Comparison of ENCODE assay signal across 31 cellular contexts in the genomic region with DNA sequence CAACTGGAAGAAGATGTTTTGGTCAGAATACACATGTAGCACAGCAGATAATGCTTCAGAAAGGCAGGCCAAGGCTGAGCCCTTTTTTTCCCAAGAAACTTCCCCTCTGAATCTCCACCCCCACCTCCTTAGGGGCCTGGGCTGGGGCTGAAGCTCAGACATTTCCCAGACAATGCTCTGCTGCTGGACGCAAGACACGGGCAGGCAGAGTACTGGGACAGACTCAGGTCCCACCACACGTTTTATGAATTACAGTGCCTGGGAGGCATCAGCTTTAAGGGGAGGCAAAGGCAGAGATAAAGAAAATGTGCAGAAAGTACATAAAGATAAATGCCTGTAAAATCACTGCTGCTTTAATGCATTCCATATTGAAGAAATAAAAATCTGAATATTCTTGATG.
DNase-seq lines count a peak whose midpoint lies in the region; ATAC-seq, FAIRE-seq and TF ChIP-seq lines count a peak whose summit lies in the region.
"Had no signal": no experiment of that assay in that cellular context is flagged by ENCODE, and none has a peak within 500 bp of the region (broad histone marks: within the 10 kb centered on the region; RNA-seq: fewer than 3 reads in every experiment).

No MANE protein-coding gene starts in this region.

- no peak overlapping the region for H3K9ac ChIP-seq in mesenchymal stem cell (ENCODE audit: low read length)

- peaks cover 0 to under 1% (median 0%) of the 10 kb centered on the region in 9 donors for H3K27me3 ChIP-seq in heart left ventricle
- H3K27me3 ChIP-seq in mesenchymal stem cell (ENCODE audit: control insufficient read depth in 1 of 2, insufficient read depth in 1 of 2, low read length in 2 of 2), result no peaks in the 10 kb centered on the region
- no peaks in the 10 kb centered on the region for H3K27me3 ChIP-seq in pancreas
- H3K27me3 ChIP-seq: BE2C had no signal

- WGBS in heart left ventricle, 4 donors, result 32 to 59% (median 39%) methylated on average over 3 of the region's 3 CpGs
- 28% methylated on average over 2 of the region's 3 CpGs for WGBS in mesenchymal stem cell
- 55 to 66% methylated on average over 3 of the region's 3 CpGs for WGBS in pancreas, 2 donors

- no peak for TF ChIP-seq POLR2A in heart left ventricle (IDR thresholded peaks at IDR 0.05)

- intact Hi-C loops in Right ventricle myocardium inferior (cut with DNase I), result no loop called here
- intact Hi-C loops in heart left ventricle (cut with DNase I), result no loop called here
- intact Hi-C loops in pancreas (cut with DNase I), result no loop called here

- ATAC-seq in Right ventricle myocardium inferior, result peak; percentile 52
- no peak for ATAC-seq in heart left ventricle
- no peak for ATAC-seq in SK-N-SH treated with all-trans-retinoic acid at 6 μM for 48 hours
- ATAC-seq in pancreas, result no peak
- ATAC-seq: K562, PC-3 had no signal

- H3K27ac ChIP-seq in heart left ventricle, result no peak overlapping the region
- H3K27ac ChIP-seq in mesenchymal stem cell (ENCODE audit: low read length, poor library complexity, severe bottlenecking), result no peak overlapping the region
- no peak overlapping the region for H3K27ac ChIP-seq in pancreas
- H3K27ac ChIP-seq: 22Rv1 had no signal

- H3K4me2 ChIP-seq in mesenchymal stem cell (ENCODE audit: low read length, poor library complexity, severe bottlenecking), result no peak overlapping the region

- DNase-seq in Right ventricle myocardium inferior (ENCODE audit: missing footprints), result no peak
- DNase-seq in heart left ventricle, result no peak
- no peak for DNase-seq in mesenchymal stem cell
- DNase-seq in retina, result peak; percentile 16
- no peak for DNase-seq in immature natural killer cell
- no peak for DNase-seq in NCI-H2196 (lab: John Stamatoyannopoulos, UW; ENCODE audit: unreplicated experiment)
- DNase-seq in pancreas, result no peak
- DNase-seq: BE2C; CD8-positive, alpha-beta memory T cell; DMS 273 treated with DMSO at 0.1 percent for 48 hours; DMS79; EL; GF-D8; Kasumi-1; NCI-H1105; NCI-H1436 treated with DMSO at 0.1 percent for 48 hours; NCI-H1930; NCI-H2107; NCI-H446; NCI-H524 treated with DMSO at 0.1 percent for 48 hours; NCI-H774; NK-92 treated with Interleukin-12 subunit alpha and Interleukin-12 subunit beta, amount 100 ng/mL, for 24 hours; PC-3 had no signal

- no peak overlapping the region for H3K4ac ChIP-seq in mesenchymal stem cell (ENCODE audit: low read depth in 1 of 2, low read length in 2 of 2)

- H3K27ac Mint-ChIP-seq in immature natural killer cell, result no peak overlapping the region
- H3K27ac Mint-ChIP-seq: CD14-positive monocyte; CD8-positive, alpha-beta memory T cell had no signal

- no peaks in the 10 kb centered on the region for H3K36me3 ChIP-seq in heart left ventricle
- no peaks in the 10 kb centered on the region for H3K36me3 ChIP-seq in mesenchymal stem cell (ENCODE audit: control insufficient read depth in 1 of 2, insufficient read depth in 2 of 2, low read depth in 1 of 2, low read length in 2 of 2)
- no peaks in the 10 kb centered on the region for H3K36me3 ChIP-seq in pancreas
- H3K36me3 ChIP-seq: BE2C had no signal

- no peak overlapping the region for H2BK5ac ChIP-seq in mesenchymal stem cell (ENCODE audit: low read depth, low read length, poor library complexity, severe bottlenecking)

- H3K18ac ChIP-seq in mesenchymal stem cell (ENCODE audit: low read depth in 1 of 2, low read length in 2 of 2), result no peak overlapping the region

- H3K79me1 ChIP-seq in mesenchymal stem cell (replicated peaks; ENCODE audit: low read length, poor library complexity, severe bottlenecking), result no peaks in the 10 kb centered on the region

- no peak overlapping the region for H3K4me3 Mint-ChIP-seq in immature natural killer cell
- H3K4me3 Mint-ChIP-seq: CD14-positive monocyte; CD8-positive, alpha-beta memory T cell had no signal

- no peak overlapping the region for H3K4me3 ChIP-seq in heart left ventricle
- H3K4me3 ChIP-seq in mesenchymal stem cell (ENCODE audit: insufficient read depth in 1 of 2, low read depth in 1 of 2, low read length in 2 of 2), result no peak overlapping the region
- no peak overlapping the region for H3K4me3 ChIP-seq in pancreas
- H3K4me3 ChIP-seq: K562 had no signal

- no peak overlapping the region for H4K91ac ChIP-seq in mesenchymal stem cell (ENCODE audit: low read length)

- H2AFZ ChIP-seq in mesenchymal stem cell (ENCODE audit: low read depth, low read length), result no peak overlapping the region

- no peaks in the 10 kb centered on the region for H3K9me3 ChIP-seq in heart left ventricle
- no peaks in the 10 kb centered on the region for H3K9me3 ChIP-seq in mesenchymal stem cell (ENCODE audit: control insufficient read depth, low read length)
- no peaks in the 10 kb centered on the region for H3K9me3 ChIP-seq in pancreas
- H3K9me3 ChIP-seq: BE2C had no signal

- H2BK15ac ChIP-seq in mesenchymal stem cell (ENCODE audit: low read depth, poor library complexity, severe bottlenecking), result no peak overlapping the region

- no peaks in the 10 kb centered on the region for H3K36me3 Mint-ChIP-seq in immature natural killer cell
- H3K36me3 Mint-ChIP-seq: CD14-positive monocyte; CD8-positive, alpha-beta memory T cell had no signal

- no peak for TF ChIP-seq CTCF in heart left ventricle (IDR thresholded peaks at IDR 0.05)
- no peak for TF ChIP-seq CTCF in pancreas (IDR thresholded peaks at IDR 0.05)

- H3K4me1 ChIP-seq in heart left ventricle (peaks cover 0 to 6% (median 0%) of the 10 kb centered on the region in 12 donors), mesenchymal stem cell (ENCODE audit: control insufficient read depth, insufficient read depth, low read depth, low read length) (no peaks in the 10 kb centered on the region), pancreas (no peaks in the 10 kb centered on the region)
- H3K4me1 ChIP-seq: BE2C had no signal

- no peak overlapping the region for H3K23ac ChIP-seq in mesenchymal stem cell (ENCODE audit: low read length in 2 of 2)

- no peak overlapping the region for H3K14ac ChIP-seq in mesenchymal stem cell (ENCODE audit: low read length in 2 of 2)

- no peaks in the 10 kb centered on the region for H3K27me3 Mint-ChIP-seq in immature natural killer cell (ENCODE audit: low read depth in 3 of 3)

- peak overlapping the region; percentile 7 for H4K8ac ChIP-seq in mesenchymal stem cell (ENCODE audit: low read length)

- no peak for FAIRE-seq in pancreas (lab: Jason Lieb, UNC)
- FAIRE-seq: GM12892, GM19239, H54, HTR-8/SVneo, K562 had no signal

- peaks cover 0 to 5% (median 0%) of the 10 kb centered on the region in 6 donors for H3K9me3 Mint-ChIP-seq in immature natural killer cell
- H3K9me3 Mint-ChIP-seq: CD14-positive monocyte had no signal

- no peaks in the 10 kb centered on the region for H3K4me1 Mint-ChIP-seq in immature natural killer cell
- H3K4me1 Mint-ChIP-seq: CD14-positive monocyte; CD8-positive, alpha-beta memory T cell had no signal

- no peak overlapping the region for H2BK12ac ChIP-seq in mesenchymal stem cell (ENCODE audit: low read length in 2 of 2)

- no peak overlapping the region for H2AK5ac ChIP-seq in mesenchymal stem cell (ENCODE audit: low read length, severe bottlenecking)

- H2BK120ac ChIP-seq in mesenchymal stem cell (ENCODE audit: low read depth, low read length), result no peak overlapping the region

TF ChIP-seq in SK-N-SH treated with all-trans-retinoic acid at 6 μM for 48 hours, 23 proteins besides CTCF, POLR2A, EP300 and RAD21:
- TF ChIP-seq TCF4 (CRISPR knock-in tag; IDR thresholded peaks at IDR 0.05; ENCODE audit: borderline replicate concordance), result peak; percentile 76
- no peak for TF ChIP-seq ZNF8 (CRISPR knock-in tag; IDR thresholded peaks at IDR 0.05)
TF ChIP-seq in SK-N-SH treated with all-trans-retinoic acid at 6 μM for 48 hours: peak in this region for 1.
